Comparison of ENCODE assay signal across 9 cellular contexts in the genomic region with DNA sequence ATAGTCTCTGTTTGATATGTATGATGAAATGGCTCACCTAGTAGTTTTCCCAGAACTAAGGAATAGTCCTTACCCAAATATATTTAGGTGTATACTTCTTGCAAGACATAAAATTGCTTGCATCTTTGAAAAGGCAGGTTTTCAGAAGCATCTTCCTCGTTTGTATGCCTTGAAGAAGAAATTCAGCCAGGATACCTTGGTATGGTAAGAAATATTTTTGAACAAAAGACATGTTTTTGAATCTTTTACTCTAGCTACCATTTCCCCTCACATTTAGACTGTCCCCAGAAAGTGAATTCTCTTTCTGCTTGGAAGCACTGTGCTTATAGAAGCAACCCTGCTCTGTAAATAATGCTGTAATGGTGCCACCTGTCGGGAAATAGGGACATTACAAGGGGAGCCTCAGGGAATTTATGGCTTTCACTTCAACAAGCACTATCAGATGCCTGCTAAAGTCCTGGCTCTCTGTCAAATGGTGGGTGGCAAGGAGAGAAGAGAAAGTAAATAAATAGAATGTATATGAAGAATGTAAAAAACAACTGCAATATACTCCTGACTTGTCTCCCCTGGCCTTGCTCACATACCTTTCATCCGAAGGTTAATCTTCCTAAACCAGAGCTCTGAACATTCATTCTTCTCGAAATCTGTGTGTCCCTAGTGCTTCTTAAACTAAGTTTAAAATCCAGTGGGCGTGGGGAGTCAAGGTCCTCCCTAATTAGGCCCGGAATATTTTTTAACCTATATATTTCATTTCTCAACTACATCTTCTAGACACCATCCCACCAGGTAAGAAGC. TPM values are rescaled to one million over a fixed set of nuclear protein-coding genes. Genes with fewer than 3 reads are reported as not detected.
A peak's percentile ranks its signal among the peaks of the same experiment; 100 is the strongest.
DNase-seq lines count a peak whose midpoint lies in the region; ATAC-seq and TF ChIP-seq lines count a peak whose summit lies in the region.
"Had no signal": no experiment of that assay in that cellular context is flagged by ENCODE, and none has a peak within 500 bp of the region (broad histone marks: within the 10 kb centered on the region; RNA-seq: fewer than 3 reads in every experiment).

No MANE protein-coding gene starts in this region.

- no peak overlapping the region for H3K4me3 ChIP-seq in brain microvascular endothelial cell (ENCODE audit: low read depth, low read length)

- TF ChIP-seq CTCF in brain microvascular endothelial cell (IDR thresholded peaks at IDR 0.05; ENCODE audit: low read depth, low read length, missing control alignments), result peak; percentile 82

- ATAC-seq in GM21786 (IDR thresholded peaks at IDR 0.05; ENCODE audit: unreplicated experiment) (peak; percentile 62), HG03571 (IDR thresholded peaks at IDR 0.05; ENCODE audit: unreplicated experiment) (no peak)

- no peak overlapping the region for H3K27ac ChIP-seq in brain microvascular endothelial cell

- in situ Hi-C loops in Caki2 (cut with HindIII; ENCODE audit: low pct_unique_long_range_greater_than_20kb, low sequenced_read_pairs), result no loop called here
- in situ Hi-C loops in brain microvascular endothelial cell (cut with HindIII; ENCODE audit: low pct_ligation_motif_present, low sequenced_read_pairs), result no loop called here

- DNase-seq in Caki2 (ENCODE audit: low read depth), result peak; percentile 50
- peak; percentile 28 for DNase-seq in NCI-H1694 treated with DMSO at 0.1 percent for 48 hours (lab: John Stamatoyannopoulos, UW)
- DNase-seq in UCSD-AML1 (lab: John Stamatoyannopoulos, UW; ENCODE audit: unreplicated experiment), result peak; percentile 28
- DNase-seq in brain microvascular endothelial cell, result peak; percentile 83
- DNase-seq in iris pigment epithelial cell (ENCODE audit: low read depth), result peak; percentile 67
- peak; percentile 48 to 55 for DNase-seq in stimulated activated CD4-positive, alpha-beta T cell treated with anti-CD3 and anti-CD28 coated beads, Interleukin-1b, Interleukin-23, amount 100 ng/mL, for 1 hour (ENCODE audit: low read depth in 2 of 2)

- peaks cover 25% of the 10 kb centered on the region for H3K27me3 ChIP-seq in brain microvascular endothelial cell (replicated peaks)

- H3K36me3 ChIP-seq in brain microvascular endothelial cell (replicated peaks), result no peaks in the 10 kb centered on the region

RNA-seq across cellular contexts. Expression of gene CCDC184, which starts 6.1 kb away (rescaled TPM):
- total RNA-seq in Caki2 (2014; rRNA removed; shearing (Covaris generic); ENCODE audit: low replicate concordance), result not detected in 2 replicates

RNA-seq across cellular contexts. Expression of gene OR10AD1, which starts 13.6 kb away (rescaled TPM):
- total RNA-seq in Caki2 (2014; rRNA removed; shearing (Covaris generic); ENCODE audit: low replicate concordance), result not detected in 2 replicates
- total RNA-seq: activated CD8-positive, alpha-beta memory T cell treated with anti-CD3 and anti-CD28 coated beads for 36 hours had no signal

RNA-seq across cellular contexts. Expression of gene ASB8, which starts 32.2 kb away (rescaled TPM):
- total RNA-seq in Caki2 (2014; rRNA removed; shearing (Covaris generic); ENCODE audit: low replicate concordance), result 14.0 and 20.9 TPM in 2 replicates

Comparison
In these comparisons a context has a peak if more than half of its experiments do, and no peak if none do; other contexts are left out.
1. DNase-seq: peak in every context shown above with its lines; median percentile 83 in brain microvascular endothelial cell; 67 in iris pigment epithelial cell; 52 in stimulated activated CD4-positive, alpha-beta T cell treated with anti-CD3 and anti-CD28 coated beads, Interleukin-1b, Interleukin-23, amount 100 ng/mL, for 1 hour; 50 in Caki2; 28 in NCI-H1694 treated with DMSO at 0.1 percent for 48 hours; 28 in UCSD-AML1.